Comparison of ENCODE assay signal across 9 cellular contexts in genomic region chr11:76807206-76807875, GRCh38. TPM values are rescaled to one million over a fixed set of nuclear protein-coding genes. Genes with fewer than 3 reads are reported as not detected.
DNase-seq lines count a peak whose midpoint lies in the region; ATAC-seq and TF ChIP-seq lines count a peak whose summit lies in the region.
"Had no signal": no experiment of that assay in that cellular context is flagged by ENCODE, and none has a peak within 500 bp of the region (broad histone marks: within the 10 kb centered on the region; RNA-seq: fewer than 3 reads in every experiment).

No MANE protein-coding gene starts in this region.

- ATAC-seq in CD4-positive, alpha-beta T cell (ENCODE audit: poor library complexity): peak; percentile 37
- no peak for ATAC-seq in GM21825 (IDR thresholded peaks at IDR 0.05; ENCODE audit: unreplicated experiment)

- H3K4me3 Mint-ChIP-seq in CD4-positive, alpha-beta T cell: peak overlapping the region; percentile 28

- H3K27me3 Mint-ChIP-seq in CD4-positive, alpha-beta T cell: peaks cover 16% of the 10 kb centered on the region

- CTCF ChIA-PET in CD4-positive, alpha-beta T cell (lab: Charles Lee): interaction anchor here (1.2 to 1.9 kb wide), 2 partner anchors 11 to 113 kb away, joined by 3 to 5 read pairs; no protein-coding TSS in a partner anchor
- CTCF ChIA-PET in HEK293T (lab: Yijun Ruan, JAX): interaction anchor here (0.6 to 2.9 kb wide), 7 partner anchors 10 to 275 kb away, joined by 3 to 26 read pairs (median 4); partner anchors contain the start of gene TSKU

- peaks cover 40% of the 10 kb centered on the region for H3K4me1 Mint-ChIP-seq in CD4-positive, alpha-beta T cell (ENCODE audit: low read depth)

- no peak overlapping the region for H3K27ac ChIP-seq in CD4-positive, alpha-beta T cell (ENCODE audit: low read depth, low read length)

- H3K27me3 ChIP-seq in CD4-positive, alpha-beta T cell (ENCODE audit: control insufficient read depth, insufficient read depth, low read length): no peaks in the 10 kb centered on the region

- H3K36me3 Mint-ChIP-seq in CD4-positive, alpha-beta T cell (ENCODE audit: low read depth): no peaks in the 10 kb centered on the region
- H3K36me3 Mint-ChIP-seq: IgD-negative memory B cell had no signal

- H3K9me3 Mint-ChIP-seq in CD4-positive, alpha-beta T cell: no peaks in the 10 kb centered on the region
- H3K9me3 Mint-ChIP-seq: IgD-negative memory B cell had no signal

- DNase-seq in CD4-positive, alpha-beta T cell: peak; percentile 34 to 71 (median 52)
- DNase-seq in HEK293T (ENCODE audit: extremely low spot score) (peak; percentile 86), NCI-H774 (lab: John Stamatoyannopoulos, UW) (peak; percentile 66), ecto neural progenitor cell (ENCODE audit: low spot score) (peak; percentile 91), lung microvascular endothelial cell (ENCODE audit: low read depth in 2 of 2) (peak; percentile 83 to 90)
- DNase-seq in activated CD4-positive, alpha-beta T cell treated with anti-CD3 and anti-CD28 coated beads, Interleukin-2, amount 50 U/mL, for 24 hours (ENCODE audit: low read depth in 1 of 2, low spot score in 1 of 2): peak; percentile 46 to 61
- peak; percentile 49 for DNase-seq in stimulated activated CD8-positive, alpha-beta memory T cell treated with anti-CD3 and anti-CD28 coated beads, Interleukin-12 subunit alpha, Interleukin-12 subunit beta, amount 100 ng/mL, for 24 hours (ENCODE audit: extremely low read depth)

- intact Hi-C loops in CD4-positive, alpha-beta T cell (cut with DNase I, micrococcal nuclease): loop anchor here in 1 of 2 experiments (5.0 kb wide), 1 partner anchor 280 kb away; no protein-coding TSS in a partner anchor

- POLR2A ChIA-PET in CD4-positive, alpha-beta T cell (lab: Charles Lee): no interaction called here
- POLR2A ChIA-PET in HEK293T (lab: Yijun Ruan, JAX): no interaction called here

- H3K9me3 ChIP-seq in CD4-positive, alpha-beta T cell (ENCODE audit: control insufficient read depth, low read length): no peaks in the 10 kb centered on the region

- H3K27ac Mint-ChIP-seq in CD4-positive, alpha-beta T cell: no peak overlapping the region
- H3K27ac Mint-ChIP-seq: IgD-negative memory B cell had no signal

- peak; percentile 71 for TF ChIP-seq CTCF in CD4-positive, alpha-beta T cell (IDR thresholded peaks at IDR 0.05)

TF ChIP-seq in HEK293T, 16 proteins besides CTCF, POLR2A, EP300 and RAD21:
- TF ChIP-seq SUZ12 (IDR thresholded peaks at IDR 0.05) (no peak), HDGF (IDR thresholded peaks at IDR 0.05; ENCODE audit: borderline replicate concordance) (peak; percentile 85; the same call in 1 of the 2 replicates), NFRKB (IDR thresholded peaks at IDR 0.05) (no peak)

RNA-seq across cellular contexts. Expression of gene TSKU, which starts 24.2 kb away (rescaled TPM):
- under 1 TPM in 1 of 2 experiments, not detected in 1; 0.06 TPM for total RNA-seq in CD4-positive, alpha-beta T cell
- total RNA-seq in lung microvascular endothelial cell: 3.2 and 3.9 TPM in 2 replicates

RNA-seq across cellular contexts. Expression of gene ACER3, which starts 53.4 kb away (rescaled TPM):
- total RNA-seq in CD4-positive, alpha-beta T cell: 1 to 10 TPM; 6.4 to 7.0 TPM
- total RNA-seq in lung microvascular endothelial cell: 10.7 and 13.5 TPM in 2 replicates
